ENCODE assay signal across 22 cellular contexts in the genomic region with DNA sequence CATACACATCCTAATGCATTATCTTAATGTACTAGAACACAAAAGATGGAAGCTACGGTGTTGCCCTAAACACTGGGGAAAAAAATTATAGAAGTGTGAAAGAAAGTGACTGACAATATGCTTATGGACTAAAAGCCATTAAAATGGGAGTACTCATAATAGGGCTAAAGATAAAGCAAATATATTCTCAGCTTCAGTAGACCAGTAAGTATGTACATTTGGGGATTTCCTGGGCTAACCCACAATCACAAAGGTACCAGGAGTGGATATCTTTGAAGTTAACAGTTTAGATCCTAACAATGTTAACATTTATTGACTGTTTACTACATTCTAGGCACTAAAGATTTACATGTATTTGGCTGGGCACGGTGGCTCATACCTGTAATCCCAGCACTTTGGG.
"Had no signal": no experiment of that assay in that cellular context is flagged by ENCODE, and none has a peak within 500 bp of the region (broad histone marks: within the 10 kb centered on the region; RNA-seq: fewer than 3 reads in every experiment).

No MANE protein-coding gene starts in this region.

- H3K27ac Mint-ChIP-seq: activated CD8-positive, alpha-beta T cell treated with anti-CD3 and anti-CD28 coated beads for 36 hours; activated naive CD8-positive, alpha-beta T cell; activated T-helper 1 cell treated with anti-CD3 and anti-CD28 coated beads, Interleukin-12 subunit alpha, Interleukin-12 subunit beta, Interleukin-2, Interleukin-4 antibody, amounts not matched to agents 30 ng/mL and 10 ng/mL and 1 ng/mL, durations not matched to agents 14 hours and 24 hours and 36 hours had no signal

- DNase-seq: activated CD4-positive, alpha-beta T cell treated with anti-CD3 and anti-CD28 coated beads for 4 hours; activated CD8-positive, alpha-beta memory T cell treated with anti-CD3 and anti-CD28 coated beads, Interleukin-2, amount 50 U/mL, for 4 hours; activated CD8-positive, alpha-beta T cell treated with anti-CD3 and anti-CD28 coated beads for 36 hours; activated effector memory CD4-positive, alpha-beta T cell treated with Interleukin-2 at 50 U/mL for 16 hours; activated naive CD4-positive, alpha-beta T cell; activated T-cell treated with anti-CD3 and anti-CD28 coated beads, Interleukin-2, amount 50 U/mL, for 1 hour; central memory CD4-positive, alpha-beta T cell; NCI-H1092; NCI-H1417; NCI-H2029; NCI-H2107; NCI-H2171 treated with DMSO at 0.1 percent for 48 hours; NCI-H226; NCI-H526 treated with DMSO at 0.1 percent for 48 hours; Peyer's patch; SHP77 had no signal

- H3K4me3 ChIP-seq: breast epithelium, Peyer's patch, SJSA1 had no signal

- H3K4me2 ChIP-seq: KMS-11 had no signal

- H3K27ac ChIP-seq: breast epithelium, KMS-11, Peyer's patch, RWPE1, SJSA1 had no signal

- H3K27me3 ChIP-seq: breast epithelium, Peyer's patch, SJSA1 had no signal

- H3K9ac ChIP-seq: KMS-11 had no signal

- H3K4me3 Mint-ChIP-seq: activated CD8-positive, alpha-beta T cell treated with anti-CD3 and anti-CD28 coated beads for 36 hours; activated naive CD8-positive, alpha-beta T cell; activated T-helper 1 cell treated with anti-CD3 and anti-CD28 coated beads, Interleukin-12 subunit alpha, Interleukin-12 subunit beta, Interleukin-2, Interleukin-4 antibody, amounts not matched to agents 30 ng/mL and 10 ng/mL and 1 ng/mL, durations not matched to agents 14 hours and 24 hours and 36 hours had no signal

- H3K27me3 Mint-ChIP-seq: activated CD8-positive, alpha-beta T cell treated with anti-CD3 and anti-CD28 coated beads for 36 hours; activated naive CD8-positive, alpha-beta T cell had no signal

- H3K9me3 ChIP-seq: Peyer's patch had no signal

- H3K4me1 ChIP-seq: breast epithelium, Peyer's patch, SJSA1 had no signal

- H3K36me3 ChIP-seq: breast epithelium had no signal
